17 cellular contexts compared by ENCODE assay signal in the genomic region with DNA sequence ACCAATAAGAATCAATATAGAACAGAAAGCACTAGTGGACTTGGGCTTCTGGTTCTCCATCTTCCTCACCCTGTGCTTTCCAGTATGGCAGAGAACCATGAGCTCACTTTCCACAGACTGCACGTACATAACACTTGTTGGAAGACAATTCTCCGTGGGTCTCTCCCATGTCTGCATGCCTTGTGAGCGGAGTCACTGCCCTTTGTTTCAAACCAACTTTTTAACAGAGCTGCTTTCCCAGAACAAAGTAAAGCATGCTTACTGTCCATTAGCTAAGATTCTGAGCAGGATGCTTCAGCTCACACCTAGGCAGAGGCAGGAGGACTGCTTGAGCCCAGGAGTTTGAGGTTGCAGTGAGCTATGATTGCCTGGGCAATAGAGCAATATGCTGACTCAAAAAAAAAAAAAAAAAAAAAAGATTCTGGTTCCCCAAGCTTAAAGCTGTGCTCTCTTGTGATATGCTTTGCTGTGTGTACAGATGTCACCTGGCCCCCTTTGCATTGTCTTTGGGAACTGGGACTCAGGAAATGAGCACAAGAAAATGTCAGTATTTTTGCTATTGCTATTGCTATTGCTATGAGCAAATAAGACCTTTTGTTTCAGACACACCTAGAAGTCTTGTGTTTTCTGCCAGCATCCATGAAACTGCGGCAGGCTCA. TPM values are rescaled to one million over a fixed set of nuclear protein-coding genes. Genes with fewer than 3 reads are reported as not detected.
DNase-seq lines count a peak whose midpoint lies in the region; ATAC-seq and TF ChIP-seq lines count a peak whose summit lies in the region.
"Had no signal": no experiment of that assay in that cellular context is flagged by ENCODE, and none has a peak within 500 bp of the region (broad histone marks: within the 10 kb centered on the region; RNA-seq: fewer than 3 reads in every experiment).

No MANE protein-coding gene starts in this region.

- no peak for ATAC-seq in SK-N-SH treated with all-trans-retinoic acid at 6 μM for 48 hours
- ATAC-seq: activated CD8-positive, alpha-beta T cell treated with anti-CD3 and anti-CD28 coated beads for 36 hours had no signal

- no peaks in the 10 kb centered on the region for H3K27me3 Mint-ChIP-seq in osteocyte (ENCODE audit: unreplicated experiment)
- H3K27me3 Mint-ChIP-seq: activated CD8-positive, alpha-beta T cell treated with anti-CD3 and anti-CD28 coated beads for 36 hours; IgD-negative memory B cell had no signal

- H3K9me3 Mint-ChIP-seq in osteocyte (ENCODE audit: unreplicated experiment): no peaks in the 10 kb centered on the region
- H3K9me3 Mint-ChIP-seq: activated CD8-positive, alpha-beta T cell treated with anti-CD3 and anti-CD28 coated beads for 36 hours; IgD-negative memory B cell had no signal

- peaks cover 22% of the 10 kb centered on the region for H3K4me1 Mint-ChIP-seq in osteocyte (ENCODE audit: unreplicated experiment)

- H3K4me3 Mint-ChIP-seq in osteocyte (ENCODE audit: unreplicated experiment): no peak overlapping the region
- H3K4me3 Mint-ChIP-seq: activated CD8-positive, alpha-beta T cell treated with anti-CD3 and anti-CD28 coated beads for 36 hours; IgD-negative memory B cell had no signal

- H3K27ac Mint-ChIP-seq in osteocyte (ENCODE audit: unreplicated experiment): no peak overlapping the region
- H3K27ac Mint-ChIP-seq: activated CD8-positive, alpha-beta T cell treated with anti-CD3 and anti-CD28 coated beads for 36 hours; IgD-negative memory B cell had no signal

- TF ChIP-seq CTCF in choroid plexus epithelial cell (conservative IDR thresholded peaks at IDR 0.05; ENCODE audit: low read depth, low read length) (no peak), osteocyte (IDR thresholded peaks at IDR 0.05) (no peak)

- DNase-seq in ELR (ENCODE audit: low read depth): peak; percentile 27
- peak; percentile 60 for DNase-seq in NCI-H226
- DNase-seq in choroid plexus epithelial cell (ENCODE audit: low read depth): peak; percentile 56
- DNase-seq in renal cortical epithelial cell (ENCODE audit: low read depth): peak; percentile 39
- DNase-seq in osteocyte (ENCODE audit: extremely low spot score, unreplicated experiment): no peak
- DNase-seq in NCI-H146 (lab: John Stamatoyannopoulos, UW): no peak
- DNase-seq in GM19240 (ENCODE audit: insufficient read length, low spot score): no peak
- DNase-seq: activated CD8-positive, alpha-beta T cell treated with anti-CD3 and anti-CD28 coated beads for 36 hours; adrenal gland; GF-D8; glutamatergic neuron; mesenchymal stem cell; nucleus accumbens; stimulated activated naive CD4-positive, alpha-beta T cell treated with Interleukin-2 at 50 U/mL for 16 hours had no signal

- no peak overlapping the region for H3K4me3 ChIP-seq in choroid plexus epithelial cell (ENCODE audit: low read depth, low read length)
- H3K4me3 ChIP-seq: adrenal gland, coronary artery had no signal

- H3K36me3 Mint-ChIP-seq in osteocyte (ENCODE audit: unreplicated experiment): no peaks in the 10 kb centered on the region

TF ChIP-seq in SK-N-SH treated with all-trans-retinoic acid at 6 μM for 48 hours, 23 proteins besides CTCF, POLR2A, EP300 and RAD21:
- TF ChIP-seq, protein P1, sequence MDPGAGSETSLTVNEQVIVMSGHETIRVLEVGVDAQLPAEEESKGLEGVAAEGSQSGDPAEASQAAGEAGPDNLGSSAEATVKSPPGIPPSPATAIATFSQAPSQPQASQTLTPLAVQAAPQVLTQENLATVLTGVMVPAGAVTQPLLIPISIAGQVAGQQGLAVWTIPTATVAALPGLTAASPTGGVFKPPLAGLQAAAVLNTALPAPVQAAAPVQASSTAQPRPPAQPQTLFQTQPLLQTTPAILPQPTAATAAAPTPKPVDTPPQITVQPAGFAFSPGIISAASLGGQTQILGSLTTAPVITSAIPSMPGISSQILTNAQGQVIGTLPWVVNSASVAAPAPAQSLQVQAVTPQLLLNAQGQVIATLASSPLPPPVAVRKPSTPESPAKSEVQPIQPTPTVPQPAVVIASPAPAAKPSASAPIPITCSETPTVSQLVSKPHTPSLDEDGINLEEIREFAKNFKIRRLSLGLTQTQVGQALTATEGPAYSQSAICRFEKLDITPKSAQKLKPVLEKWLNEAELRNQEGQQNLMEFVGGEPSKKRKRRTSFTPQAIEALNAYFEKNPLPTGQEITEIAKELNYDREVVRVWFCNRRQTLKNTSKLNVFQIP (CRISPR knock-in tag; IDR thresholded peaks at IDR 0.05; ENCODE audit: borderline replicate concordance, low read depth): no peak
- TF ChIP-seq, protein P2, sequence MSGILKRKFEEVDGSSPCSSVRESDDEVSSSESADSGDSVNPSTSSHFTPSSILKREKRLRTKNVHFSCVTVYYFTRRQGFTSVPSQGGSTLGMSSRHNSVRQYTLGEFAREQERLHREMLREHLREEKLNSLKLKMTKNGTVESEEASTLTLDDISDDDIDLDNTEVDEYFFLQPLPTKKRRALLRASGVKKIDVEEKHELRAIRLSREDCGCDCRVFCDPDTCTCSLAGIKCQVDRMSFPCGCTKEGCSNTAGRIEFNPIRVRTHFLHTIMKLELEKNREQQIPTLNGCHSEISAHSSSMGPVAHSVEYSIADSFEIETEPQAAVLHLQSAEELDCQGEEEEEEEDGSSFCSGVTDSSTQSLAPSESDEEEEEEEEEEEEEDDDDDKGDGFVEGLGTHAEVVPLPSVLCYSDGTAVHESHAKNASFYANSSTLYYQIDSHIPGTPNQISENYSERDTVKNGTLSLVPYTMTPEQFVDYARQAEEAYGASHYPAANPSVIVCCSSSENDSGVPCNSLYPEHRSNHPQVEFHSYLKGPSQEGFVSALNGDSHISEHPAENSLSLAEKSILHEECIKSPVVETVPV (CRISPR knock-in tag; IDR thresholded peaks at IDR 0.05): no peak
- TF ChIP-seq PPARA (CRISPR knock-in tag; IDR thresholded peaks at IDR 0.05; ENCODE audit: borderline replicate concordance) (no peak), ISL1 (CRISPR knock-in tag; IDR thresholded peaks at IDR 0.05) (no peak), ZFP30 (CRISPR knock-in tag; IDR thresholded peaks at IDR 0.05) (no peak), TOX (CRISPR knock-in tag; IDR thresholded peaks at IDR 0.05; ENCODE audit: borderline replicate concordance) (no peak), ZNF70 (CRISPR knock-in tag; IDR thresholded peaks at IDR 0.05) (no peak), ARNTL (CRISPR knock-in tag; IDR thresholded peaks at IDR 0.05; ENCODE audit: borderline replicate concordance, low read depth) (no peak), SNAI2 (CRISPR knock-in tag; IDR thresholded peaks at IDR 0.05) (no peak), ZFP3 (CRISPR knock-in tag; IDR thresholded peaks at IDR 0.05) (no peak), ZNF8 (CRISPR knock-in tag; IDR thresholded peaks at IDR 0.05) (no peak), TCF4 (CRISPR knock-in tag; IDR thresholded peaks at IDR 0.05; ENCODE audit: borderline replicate concordance) (no peak)
- TF ChIP-seq, protein P3, sequence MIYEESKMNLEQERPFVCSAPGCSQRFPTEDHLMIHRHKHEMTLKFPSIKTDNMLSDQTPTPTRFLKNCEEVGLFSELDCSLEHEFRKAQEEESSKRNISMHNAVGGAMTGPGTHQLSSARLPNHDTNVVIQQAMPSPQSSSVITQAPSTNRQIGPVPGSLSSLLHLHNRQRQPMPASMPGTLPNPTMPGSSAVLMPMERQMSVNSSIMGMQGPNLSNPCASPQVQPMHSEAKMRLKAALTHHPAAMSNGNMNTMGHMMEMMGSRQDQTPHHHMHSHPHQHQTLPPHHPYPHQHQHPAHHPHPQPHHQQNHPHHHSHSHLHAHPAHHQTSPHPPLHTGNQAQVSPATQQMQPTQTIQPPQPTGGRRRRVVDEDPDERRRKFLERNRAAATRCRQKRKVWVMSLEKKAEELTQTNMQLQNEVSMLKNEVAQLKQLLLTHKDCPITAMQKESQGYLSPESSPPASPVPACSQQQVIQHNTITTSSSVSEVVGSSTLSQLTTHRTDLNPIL (CRISPR knock-in tag; IDR thresholded peaks at IDR 0.05; ENCODE audit: low read depth): no peak

RNA-seq across cellular contexts. Expression of a gene that starts 54.6 kb away (rescaled TPM):
- total RNA-seq in renal cortical epithelial cell (7.6 and 13.4 TPM in 2 replicates), osteocyte (5.0 and 7.2 TPM in 2 replicates)

Comparison
In these comparisons a context has a peak if more than half of its experiments do, and no peak if none do; other contexts are left out.
1. DNase-seq: peak in ELR (single experiment), NCI-H226 (single experiment), choroid plexus epithelial cell (single experiment) and renal cortical epithelial cell (single experiment); none in osteocyte (single experiment), NCI-H146 (single experiment) and GM19240 (single experiment).